8 cellular contexts compared by ENCODE assay signal in genomic region chr17:17206149-17206912, GRCh38. TPM values are rescaled to one million over a fixed set of nuclear protein-coding genes. Genes with fewer than 3 reads are reported as not detected.
DNase-seq lines count a peak whose midpoint lies in the region; TF ChIP-seq lines count a peak whose summit lies in the region.

Gene PLD6, minus strand, starts transcription at chr17:17206333. Its CDS starts 47 bp downstream, at chr17:17206286.

- DNase-seq in G401 (ENCODE audit: low spot score) (peak; percentile 44), HEK293T (ENCODE audit: extremely low spot score) (peak; percentile 94), NCI-H1930 (lab: John Stamatoyannopoulos, UW) (peak; percentile 60 to 62), T-helper 22 cell (ENCODE audit: low read depth) (peak; percentile 88), amygdala (lab: John Stamatoyannopoulos, UW) (peak in 45 of 56 donors; percentile 28 to 95 (median 67)), iPS-NIHi11 (ENCODE audit: low spot score) (peak; percentile 85), cortex of kidney (lab: John Stamatoyannopoulos, UW) (no peak)
- peak; percentile 92 for DNase-seq in stimulated activated CD4-positive, alpha-beta T cell treated with anti-CD3 and anti-CD28 coated beads, Interleukin-2, amount 100 ng/mL, for 4 hours (ENCODE audit: low read depth)

- in situ Hi-C loops in G401 (cut with HindIII; ENCODE audit: low sequenced_read_pairs) = no loop called here

- POLR2A ChIA-PET in HEK293T (lab: Yijun Ruan, JAX) = interaction anchor here (0.6 to 1.8 kb wide), 2 partner anchors 29 to 30 kb away, joined by 3 to 9 read pairs; partner anchors contain the start of gene FLCN

- CTCF ChIA-PET in HEK293T (lab: Yijun Ruan, JAX) = interaction anchor here (0.6 kb wide), 1 partner anchor 1671 kb away, joined by 3 read pairs; no protein-coding TSS in a partner anchor

TF ChIP-seq in HEK293T, 16 proteins besides CTCF, POLR2A, EP300 and RAD21:
- TF ChIP-seq NFRKB (IDR thresholded peaks at IDR 0.05) (no peak), FOXK2 (IDR thresholded peaks at IDR 0.05) (no peak), SP1 (IDR thresholded peaks at IDR 0.05) (peak; percentile 94), FOXM1 (IDR thresholded peaks at IDR 0.05; ENCODE audit: borderline replicate concordance) (no peak; the same call in 1 of the 2 replicates), PKNOX1 (IDR thresholded peaks at IDR 0.05) (0 out of 2 replicates have a peak, but pooled peaks have one; percentile 29), L3MBTL2 (conservative IDR thresholded peaks at IDR 0.05) (peak; percentile 84), ARNT (IDR thresholded peaks at IDR 0.05) (peak; percentile 98), CTBP1 (IDR thresholded peaks at IDR 0.05; ENCODE audit: borderline replicate concordance) (0 out of 2 replicates have a peak, but pooled peaks have one; percentile 32), TARDBP (IDR thresholded peaks at IDR 0.05) (peak; percentile 76)

RNA-seq across cellular contexts. Expression of gene PLD6, which starts in this region (rescaled TPM):
- total RNA-seq in G401 (2014; rRNA removed; shearing (Covaris generic)) = 12.4 and 16.2 TPM in 2 replicates
